26 cellular contexts compared by ENCODE assay signal in genomic region chr15:82393671-82394070, GRCh38. TPM values are rescaled to one million over a fixed set of nuclear protein-coding genes. Genes with fewer than 3 reads are reported as not detected.
DNase-seq lines count a peak whose midpoint lies in the region; ATAC-seq and TF ChIP-seq lines count a peak whose summit lies in the region.
"Had no signal": no experiment of that assay in that cellular context is flagged by ENCODE, and none has a peak within 500 bp of the region (broad histone marks: within the 10 kb centered on the region; RNA-seq: fewer than 3 reads in every experiment).

No MANE protein-coding gene starts in this region.

- no peak for TF ChIP-seq CTCF in AG10803 (conservative IDR thresholded peaks at IDR 0.05; ENCODE audit: low read length)
- peak; percentile 23 for TF ChIP-seq CTCF in brain microvascular endothelial cell (IDR thresholded peaks at IDR 0.05; ENCODE audit: low read depth, low read length, missing control alignments)

- in situ Hi-C loops in brain microvascular endothelial cell (cut with HindIII; ENCODE audit: low pct_ligation_motif_present, low sequenced_read_pairs) = no loop called here

- intact Hi-C loops in aorta (cut with DNase I) = no loop called here

- H3K27ac ChIP-seq in brain microvascular endothelial cell (no peak overlapping the region), aorta (ENCODE audit: low read depth in 1 of 2, low read length in 2 of 2) (no peak overlapping the region)
- H3K27ac ChIP-seq: A549, adrenal gland, C4-2B, foreskin keratinocyte, lower lobe of right lung, RWPE1, tibial artery had no signal

- ATAC-seq in aorta (ENCODE audit: low FRiP score) = no peak
- ATAC-seq: A549, foreskin keratinocyte, lower lobe of right lung, SK-N-SH treated with all-trans-retinoic acid at 6 μM for 48 hours had no signal

- WGBS in aorta, 2 donors = 95 to 96% methylated on average over 4 of the region's 4 CpGs

- no peak overlapping the region for H3K4me3 ChIP-seq in AG10803 (ENCODE audit: low read length)
- no peak overlapping the region for H3K4me3 ChIP-seq in brain microvascular endothelial cell (ENCODE audit: low read depth, low read length)
- no peak overlapping the region for H3K4me3 ChIP-seq in aorta (ENCODE audit: low read length in 2 of 2)
- H3K4me3 ChIP-seq: A549, adrenal gland, lower lobe of right lung, tibial artery had no signal

- no peaks in the 10 kb centered on the region for H3K9me3 ChIP-seq in aorta (ENCODE audit: control insufficient read depth, low read length)
- H3K9me3 ChIP-seq: adrenal gland, lower lobe of right lung, tibial artery had no signal

- no peaks in the 10 kb centered on the region for H3K27me3 ChIP-seq in brain microvascular endothelial cell (replicated peaks)
- H3K27me3 ChIP-seq in aorta (ENCODE audit: control insufficient read depth in 1 of 2, insufficient read depth in 2 of 2, low read length in 1 of 2) = no peaks in the 10 kb centered on the region
- H3K27me3 ChIP-seq: adrenal gland, foreskin keratinocyte, tibial artery had no signal

- H3K36me3 ChIP-seq in brain microvascular endothelial cell (replicated peaks) (no peaks in the 10 kb centered on the region), aorta (ENCODE audit: control insufficient read depth in 1 of 2, insufficient read depth in 2 of 2, low read length in 1 of 2) (no peaks in the 10 kb centered on the region)
- H3K36me3 ChIP-seq: adrenal gland, lower lobe of right lung, tibial artery had no signal

- DNase-seq in AG10803 (ENCODE audit: low read depth) (peak; percentile 72), LHCN-M2 (ENCODE audit: low read depth) (peak; percentile 70), brain microvascular endothelial cell (peak; percentile 82), non-pigmented ciliary epithelial cell (ENCODE audit: low read depth) (peak; percentile 30), aorta (no peak), RPMI8226 (no peak), GDM1 (lab: John Stamatoyannopoulos, UW) (no peak)
- DNase-seq in central memory CD4-positive, alpha-beta T cell = no peak
- DNase-seq: activated CD4-positive, alpha-beta T cell treated with anti-CD3 and anti-CD28 coated beads, Interleukin-2, amount 50 U/mL, for 48 hours; activated gamma-delta T cell treated with Interleukin-2 at 50 U/mL for 16 hours; activated T-cell treated with anti-CD3 and anti-CD28 coated beads for 4 hours; adrenal gland; effector CD4-positive, alpha-beta T cell; foreskin keratinocyte; hippocampal formation; lower lobe of right lung; NCI-H146; NCI-H524 treated with DMSO at 0.1 percent for 48 hours; small intestine; stimulated activated CD4-positive, alpha-beta T cell treated with anti-CD3 and anti-CD28 coated beads, Interleukin-2, amount 100 ng/mL, for 48 hours; stimulated activated naive CD4-positive, alpha-beta T cell treated with Interleukin-2 at 50 U/mL for 16 hours; tibial artery had no signal

- H3K4me1 ChIP-seq in aorta (ENCODE audit: control insufficient read depth in 1 of 2, insufficient read depth in 2 of 2, low read length in 2 of 2) = no peaks in the 10 kb centered on the region
- H3K4me1 ChIP-seq: A549, foreskin keratinocyte, lower lobe of right lung, tibial artery had no signal

RNA-seq across cellular contexts. Expression of gene GOLGA6L9, which starts 35.9 kb away (rescaled TPM):
- 0.71 and 2.5 TPM in 2 replicates for total RNA-seq in LHCN-M2 (2014; rRNA removed)
- 0.46 TPM for polyA plus RNA-seq in LHCN-M2 (2012)
- 1 to 10 TPM; 1.6 to 4.7 TPM for total RNA-seq in aorta
- polyA plus RNA-seq in aorta = 1 to 10 TPM; 2.9 to 3.3 TPM

RNA-seq across cellular contexts. Expression of gene GOLGA6L10, which starts 44.4 kb away (rescaled TPM):
- total RNA-seq in LHCN-M2 (2014; rRNA removed) (0.77 and 0.80 TPM in 2 replicates), aorta (1 to 10 TPM in 1 of 2 donors, under 1 TPM in 1; 0.23 to 2.8 TPM)
- polyA plus RNA-seq in LHCN-M2 (2012) = 0.34 TPM
- polyA plus RNA-seq in aorta = 1 to 10 TPM in 1 of 2 donors, under 1 TPM in 1; 0.38 to 2.7 TPM

Comparison
In these comparisons a context has a peak if more than half of its experiments do, and no peak if none do; other contexts are left out.
1. DNase-seq: peak in AG10803 (single experiment), LHCN-M2 (single experiment), brain microvascular endothelial cell (single experiment) and non-pigmented ciliary epithelial cell (single experiment); none in central memory CD4-positive, alpha-beta T cell (single experiment), aorta (0 of 2), RPMI8226 (single experiment) and GDM1 (single experiment).